Comparison of ENCODE assay signal across 9 cellular contexts in the genomic region with DNA sequence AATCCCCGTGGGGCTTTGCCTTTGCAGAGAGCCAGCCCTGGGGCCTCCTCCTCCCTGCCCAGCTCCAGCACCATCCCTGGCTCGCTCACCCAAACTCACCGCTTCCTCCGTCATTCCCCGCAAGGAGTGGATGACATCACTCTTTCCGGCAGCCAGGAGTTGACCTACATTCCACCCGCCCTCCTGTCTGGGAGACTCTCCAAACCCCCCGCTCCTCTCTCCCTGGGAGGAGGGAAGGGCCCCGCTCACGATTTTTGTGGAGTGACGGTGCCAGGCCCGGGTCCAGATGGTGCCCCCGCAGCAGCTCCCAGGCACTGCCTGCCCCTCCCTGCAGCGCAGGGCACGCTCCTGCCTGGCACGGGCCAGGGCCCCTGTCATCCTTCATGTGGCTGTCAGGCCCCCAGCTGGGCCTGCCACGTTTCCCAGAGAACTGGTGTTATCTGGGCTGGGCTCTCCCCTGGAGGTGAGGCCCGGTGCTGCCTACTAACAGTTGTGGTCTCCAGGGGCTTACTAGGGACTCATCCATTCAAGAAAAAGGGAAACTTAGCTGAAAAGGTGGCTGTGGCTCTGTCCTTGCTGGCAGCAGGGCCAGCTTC. TPM values are rescaled to one million over a fixed set of nuclear protein-coding genes. Genes with fewer than 3 reads are reported as not detected.
DNase-seq lines count a peak whose midpoint lies in the region; ATAC-seq, FAIRE-seq and TF ChIP-seq lines count a peak whose summit lies in the region.
"Had no signal": no experiment of that assay in that cellular context is flagged by ENCODE, and none has a peak within 500 bp of the region (broad histone marks: within the 10 kb centered on the region; RNA-seq: fewer than 3 reads in every experiment).

No MANE protein-coding gene starts in this region.

- CTCF ChIA-PET in endothelial cell of umbilical vein (lab: Charles Lee), result interaction anchor here (1.6 to 1.9 kb wide), 2 partner anchors 22 to 44 kb away, joined by 6 to 7 read pairs; no protein-coding TSS in a partner anchor

- no peak for ATAC-seq in GM18909 (IDR thresholded peaks at IDR 0.05; ENCODE audit: poor library complexity, unreplicated experiment)
- ATAC-seq in HG03442 (IDR thresholded peaks at IDR 0.05; ENCODE audit: unreplicated experiment), result no peak
- no peak for ATAC-seq in HG03139 (IDR thresholded peaks at IDR 0.05; ENCODE audit: unreplicated experiment)

- peak overlapping the region; percentile 33 for H3K4me2 ChIP-seq in endothelial cell of umbilical vein (ENCODE audit: insufficient read depth, low read length)

- TF ChIP-seq CTCF in endothelial cell of umbilical vein (IDR thresholded peaks at IDR 0.05; ENCODE audit: extremely low read depth in 1 of 2, insufficient read depth in 1 of 2, low read depth in 1 of 2, low read length in 2 of 2), result no peak

- no peaks in the 10 kb centered on the region for H4K20me1 ChIP-seq in endothelial cell of umbilical vein (replicated peaks; ENCODE audit: control insufficient read depth, extremely low read depth, insufficient read depth, low read length)

- H3K9me3 ChIP-seq in endothelial cell of umbilical vein (replicated peaks; ENCODE audit: control insufficient read depth, insufficient read depth, low read length), result no peaks in the 10 kb centered on the region

- peak; percentile 76 for FAIRE-seq in endothelial cell of umbilical vein (lab: Jason Lieb, UNC)
- FAIRE-seq: endometrium had no signal

- H2AFZ ChIP-seq in endothelial cell of umbilical vein (ENCODE audit: low read depth, low read length), result no peak overlapping the region

- POLR2A ChIA-PET in endothelial cell of umbilical vein (lab: Charles Lee), result no interaction called here

- no peaks in the 10 kb centered on the region for H3K79me2 ChIP-seq in endothelial cell of umbilical vein (ENCODE audit: control insufficient read depth, insufficient read depth, low read length)

- peaks cover 9% of the 10 kb centered on the region for H3K4me1 ChIP-seq in endothelial cell of umbilical vein (ENCODE audit: control insufficient read depth, extremely low read depth, insufficient read depth, low read length)

- no peak overlapping the region for H3K4me3 ChIP-seq in endothelial cell of umbilical vein (replicated peaks in 1 of 3; ENCODE audit: insufficient read depth in 1 of 3, low read depth in 1 of 3, low read length in 3 of 3)

- dilution Hi-C loops in endothelial cell of umbilical vein (cut with MboI; ENCODE audit: extremely low pct_ligation_motif_present, low sequenced_read_pairs), result no loop called here

- no peak overlapping the region for H3K9ac ChIP-seq in endothelial cell of umbilical vein (replicated peaks; ENCODE audit: extremely low read depth, insufficient read depth, low read length)

- peak; percentile 74 for DNase-seq in DMS79 treated with DMSO at 0.1 percent for 48 hours (lab: John Stamatoyannopoulos, UW)
- DNase-seq in NCI-H345 treated with DMSO at 0.1 percent for 48 hours (lab: John Stamatoyannopoulos, UW; ENCODE audit: unreplicated experiment), result peak; percentile 22
- peak; percentile 33 for DNase-seq in endothelial cell of umbilical vein (ENCODE audit: low read depth, low spot score)
- DNase-seq in midbrain (lab: John Stamatoyannopoulos, UW), result peak; percentile 62
- DNase-seq in GDM1 (lab: John Stamatoyannopoulos, UW), result no peak

- H3K36me3 ChIP-seq in endothelial cell of umbilical vein (ENCODE audit: control insufficient read depth in 2 of 2, extremely low read depth in 1 of 2, insufficient read depth in 2 of 2, low read length in 2 of 2), result no peaks in the 10 kb centered on the region

- H3K27me3 ChIP-seq in endothelial cell of umbilical vein (ENCODE audit: control insufficient read depth in 2 of 2, insufficient read depth in 2 of 2, low read length in 2 of 2), result peaks cover 0 to 5% of the 10 kb centered on the region in 2 experiments

- BruUV-seq in endothelial cell of umbilical vein (replicated peaks; lab: Mats Ljungman, UMichigan), result no TSS peak

- no peak for TF ChIP-seq POLR2A in endothelial cell of umbilical vein (IDR thresholded peaks at IDR 0.05; ENCODE audit: low read depth, low read length)

- intact Hi-C loops in endothelial cell of umbilical vein (cut with micrococcal nuclease), result no loop called here

- no peaks in the 10 kb centered on the region for H3K9me1 ChIP-seq in endothelial cell of umbilical vein (replicated peaks; ENCODE audit: control insufficient read depth, extremely low read depth, insufficient read depth, low read length)

- H3K27ac ChIP-seq in endothelial cell of umbilical vein (ENCODE audit: insufficient read depth, low read depth, low read length), result no peak overlapping the region

TF ChIP-seq in endothelial cell of umbilical vein, 7 proteins besides CTCF, POLR2A, EP300 and RAD21:
- TF ChIP-seq, protein P1, sequence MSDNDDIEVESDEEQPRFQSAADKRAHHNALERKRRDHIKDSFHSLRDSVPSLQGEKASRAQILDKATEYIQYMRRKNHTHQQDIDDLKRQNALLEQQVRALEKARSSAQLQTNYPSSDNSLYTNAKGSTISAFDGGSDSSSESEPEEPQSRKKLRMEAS (IDR thresholded peaks at IDR 0.05; ENCODE audit: insufficient read depth, insufficient read length), result no peak
- TF ChIP-seq POLR2AphosphoS5 (IDR thresholded peaks at IDR 0.05; ENCODE audit: insufficient read depth, low read depth, low read length) (no peak), MYC (IDR thresholded peaks at IDR 0.05; ENCODE audit: low read depth, low read length) (no peak), EZH2 (IDR thresholded peaks at IDR 0.05; ENCODE audit: borderline replicate concordance, low read depth, low read length, severe bottlenecking) (no peak), GATA2 (IDR thresholded peaks at IDR 0.05; ENCODE audit: insufficient read depth, insufficient read length, low read depth, low read length) (no peak), FOS (IDR thresholded peaks at IDR 0.05; ENCODE audit: borderline replicate concordance, insufficient read depth, low read length) (peak; percentile 33), JUN (IDR thresholded peaks at IDR 0.05; ENCODE audit: borderline replicate concordance, insufficient read depth, insufficient read length, low read depth) (peak; percentile 41)

RNA-seq across cellular contexts. Expression of a gene that starts 52.3 kb away (rescaled TPM):
- total RNA-seq in endothelial cell of umbilical vein, result 0.88 TPM in 1 of 2 replicates, not detected in the other
- polyA plus RNA-seq in endothelial cell of umbilical vein, result 0.08 and 0.11 TPM in 2 replicates
- polyA plus RNA-seq in endothelial cell of umbilical vein (2011; cell fraction: cytosol; rRNA removed), result 0.04 and 0.05 TPM in 2 replicates
- polyA plus RNA-seq in endothelial cell of umbilical vein (2011; cell fraction: nucleus; rRNA removed), result 0.34 and 0.39 TPM in 2 replicates
- polyA plus RNA-seq in endothelial cell of umbilical vein (2012), result 0.03 and 0.35 TPM in 2 replicates
- polyA minus RNA-seq in endothelial cell of umbilical vein, result 0.06 and 0.07 TPM in 2 replicates
- polyA minus RNA-seq in endothelial cell of umbilical vein (2011; cell fraction: cytosol; rRNA and poly(A)+ RNA removed), result not detected
- polyA minus RNA-seq in endothelial cell of umbilical vein (2011; cell fraction: nucleus; rRNA and poly(A)+ RNA removed), result 0.19 and 0.29 TPM in 2 replicates
